1 cellular context compared by ENCODE assay signal in genomic region chr11:45930031-45930794, GRCh38.
A peak's percentile ranks its signal among the peaks of the same experiment; 100 is the strongest.
TF ChIP-seq lines count a peak whose summit lies in the region.

No MANE protein-coding gene starts in this region.

TF ChIP-seq in GM12878, 131 proteins besides CTCF, POLR2A, EP300 and RAD21 (continued from another document):
- no peak for TF ChIP-seq ZBTB33 (IDR thresholded peaks at IDR 0.05)
- TF ChIP-seq ZNF207 (IDR thresholded peaks at IDR 0.05; ENCODE audit: borderline replicate concordance) = no peak
- TF ChIP-seq SPI1 (IDR thresholded peaks at IDR 0.05; ENCODE audit: borderline replicate concordance, insufficient read depth, low read depth, low read length) = no peak
- peak; percentile 96 for TF ChIP-seq CBX5 (IDR thresholded peaks at IDR 0.05; ENCODE audit: low read depth)
- TF ChIP-seq IRF4 (IDR thresholded peaks at IDR 0.05; ENCODE audit: low read depth, low read length) = peak; percentile 37; the same call in 1 of the 2 replicates
- no peak for TF ChIP-seq FOXK2 (IDR thresholded peaks at IDR 0.05)
- no peak for TF ChIP-seq SUZ12 (IDR thresholded peaks at IDR 0.05; ENCODE audit: unreplicated experiment)
- peak; percentile 85 for TF ChIP-seq IKZF1 (conservative IDR thresholded peaks at IDR 0.05)
- peak; percentile 71; the same call in 1 of the 2 replicates for TF ChIP-seq CREM (IDR thresholded peaks at IDR 0.05; ENCODE audit: low read depth)
- TF ChIP-seq POU2F2 (IDR thresholded peaks at IDR 0.05; ENCODE audit: borderline replicate concordance, low read depth, low read length) = peak; percentile 68; the same call in 1 of the 3 replicates
- peak; percentile 89 for TF ChIP-seq MEF2A (IDR thresholded peaks at IDR 0.05; ENCODE audit: insufficient read depth, low read depth, low read length)
- TF ChIP-seq PKNOX1 (IDR thresholded peaks at IDR 0.05) = peak; percentile 83
- TF ChIP-seq STAT3 (IDR thresholded peaks at IDR 0.05; ENCODE audit: low read depth, low read length) = no peak
- TF ChIP-seq CHD4 (IDR thresholded peaks at IDR 0.05) = no peak
- no peak for TF ChIP-seq PAX8 (IDR thresholded peaks at IDR 0.05)
- TF ChIP-seq CEBPZ (IDR thresholded peaks at IDR 0.05; ENCODE audit: low read depth, low read length) = no peak
- TF ChIP-seq ZNF217 (IDR thresholded peaks at IDR 0.05) = peak; percentile 95
- TF ChIP-seq PAX5 (IDR thresholded peaks at IDR 0.05; ENCODE audit: borderline replicate concordance, low read depth, low read length) = peak; percentile 99
- TF ChIP-seq TARDBP (IDR thresholded peaks at IDR 0.05; ENCODE audit: borderline replicate concordance) = peak; percentile 77
- TF ChIP-seq TCF3 (IDR thresholded peaks at IDR 0.05; ENCODE audit: borderline replicate concordance, insufficient read depth, low read depth, low read length) = peak; percentile 99
- peak; percentile 17 for TF ChIP-seq RELA (IDR thresholded peaks at IDR 0.05; ENCODE audit: borderline replicate concordance, partially characterized antibody)
- TF ChIP-seq CEBPB (IDR thresholded peaks at IDR 0.05; ENCODE audit: borderline replicate concordance in 1 of 2, low read depth in 2 of 2, low read length in 2 of 2) = no peak
- TF ChIP-seq RFX5 (IDR thresholded peaks at IDR 0.05; ENCODE audit: low read depth, low read length) = no peak
- TF ChIP-seq SUPT20H (IDR thresholded peaks at IDR 0.05; ENCODE audit: borderline replicate concordance, control insufficient read depth, low read depth, low read length) = no peak
- no peak for TF ChIP-seq PML (IDR thresholded peaks at IDR 0.05; ENCODE audit: low read length)
- no peak for TF ChIP-seq JUND (IDR thresholded peaks at IDR 0.05; ENCODE audit: low read depth, low read length)
TF ChIP-seq in GM12878: peak in this region for 61.
